Comparison of ENCODE assay signal across 20 cellular contexts in the genomic region with DNA sequence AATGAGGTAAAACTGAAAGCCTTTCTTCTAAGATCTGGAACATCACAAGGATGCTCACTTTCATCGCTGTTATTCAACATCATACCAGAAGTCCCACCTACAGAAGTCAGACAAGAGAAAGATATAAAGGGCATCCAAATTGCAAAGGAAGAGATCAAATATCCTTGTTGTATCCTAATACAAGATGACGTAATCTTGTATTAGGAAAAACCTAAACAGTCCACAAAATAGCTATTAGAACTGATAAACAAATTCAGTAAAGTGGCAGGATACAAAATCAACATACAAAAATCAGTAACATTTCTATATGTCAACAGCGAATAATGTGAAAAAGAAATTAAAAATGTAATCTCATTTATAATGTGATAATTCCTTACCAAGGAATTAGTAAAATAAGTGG.
"Had no signal": no experiment of that assay in that cellular context is flagged by ENCODE, and none has a peak within 500 bp of the region (broad histone marks: within the 10 kb centered on the region; RNA-seq: fewer than 3 reads in every experiment).

No MANE protein-coding gene starts in this region.

- H3K4me1 ChIP-seq: colonic mucosa, foreskin keratinocyte, left lung, lower lobe of right lung had no signal

- H3K27me3 ChIP-seq: colonic mucosa, esophagus muscularis mucosa, foreskin keratinocyte, gastroesophageal sphincter, heart left ventricle, hepatocyte, left lung had no signal

- H3K36me3 ChIP-seq: colonic mucosa, esophagus muscularis mucosa, gastroesophageal sphincter, heart left ventricle, left lung, lower lobe of right lung had no signal

- H3K27ac ChIP-seq: colonic mucosa, esophagus muscularis mucosa, foreskin keratinocyte, gastroesophageal sphincter, heart left ventricle, hepatocyte, left lung, lower lobe of right lung had no signal

- H3K4me3 ChIP-seq: colonic mucosa, esophagus muscularis mucosa, gastroesophageal sphincter, heart left ventricle, hepatocyte, left lung, lower lobe of right lung, mucosa of descending colon had no signal

- FAIRE-seq: endothelial cell of umbilical vein had no signal

- DNase-seq: colonic mucosa; cortex of kidney; effector CD8-positive, alpha-beta T cell; effector memory CD8-positive, alpha-beta T cell; endodermal cell; foreskin keratinocyte; heart left ventricle; hypothalamus; immature natural killer cell; islet precursor cell; left cardiac atrium; left lung; left ventricle myocardium superior; lower lobe of right lung; mesenchymal stem cell; mucosa of descending colon had no signal

- ATAC-seq: effector memory CD8-positive, alpha-beta T cell; foreskin keratinocyte; gastroesophageal sphincter; heart left ventricle; left cardiac atrium; left lung; left ventricle myocardium superior; lower lobe of right lung; mucosa of descending colon had no signal

- H3K9me3 ChIP-seq: colonic mucosa, gastroesophageal sphincter, mucosa of descending colon had no signal
